Comparison of ENCODE assay signal across 23 cellular contexts in genomic region chr6:16623733-16624132, GRCh38.
A peak's percentile ranks its signal among the peaks of the same experiment; 100 is the strongest.
DNase-seq lines count a peak whose midpoint lies in the region; ATAC-seq and TF ChIP-seq lines count a peak whose summit lies in the region.
"Had no signal": no experiment of that assay in that cellular context is flagged by ENCODE, and none has a peak within 500 bp of the region (broad histone marks: within the 10 kb centered on the region; RNA-seq: fewer than 3 reads in every experiment).

No MANE protein-coding gene starts in this region.

- peaks cover 3% of the 10 kb centered on the region for H3K9me3 Mint-ChIP-seq in activated CD8-positive, alpha-beta T cell treated with anti-CD3 and anti-CD28 coated beads for 36 hours
- no peaks in the 10 kb centered on the region for H3K9me3 Mint-ChIP-seq in activated CD8-positive, alpha-beta T cell treated with anti-CD3 and anti-CD28 coated beads, Interleukin-2, amount 10 ng/mL, durations not matched to agents 7 days and 5 days (ENCODE audit: insufficient read depth)
- H3K9me3 Mint-ChIP-seq in HFFc6 (no peaks in the 10 kb centered on the region), brain (peaks cover 0 to 6% (median 3%) of the 10 kb centered on the region in 5 experiments), Caco-2 (ENCODE audit: unreplicated experiment) (no peaks in the 10 kb centered on the region)
- H3K9me3 Mint-ChIP-seq in stimulated activated memory B cell treated with anti-CD40 and anti-IgM and Interleukin-4, amounts not matched to agents 10 μg/mL and 1 μg/mL and 100 μg/mL, for 72 hours = no peaks in the 10 kb centered on the region
- H3K9me3 Mint-ChIP-seq: immature natural killer cell had no signal

- H3K4me3 ChIP-seq in Caco-2 (ENCODE audit: low read depth, low read length) = no peak overlapping the region
- H3K4me3 ChIP-seq: BLaER1 treated with 17β-estradiol and CSF1 and Interleukin-3, amounts not matched to agents 10 nM and 100 nM; suprapubic skin had no signal

- H3K36me3 Mint-ChIP-seq in activated CD8-positive, alpha-beta T cell treated with anti-CD3 and anti-CD28 coated beads for 36 hours (ENCODE audit: low read depth) = peaks cover 19% of the 10 kb centered on the region
- H3K36me3 Mint-ChIP-seq in activated CD8-positive, alpha-beta T cell treated with anti-CD3 and anti-CD28 coated beads, Interleukin-2, amount 10 ng/mL, durations not matched to agents 7 days and 5 days (ENCODE audit: low read depth) = peaks cover 10% of the 10 kb centered on the region
- H3K36me3 Mint-ChIP-seq in HFFc6 (ENCODE audit: low read depth) = peaks cover 24% of the 10 kb centered on the region
- H3K36me3 Mint-ChIP-seq in brain = peaks cover 18% of the 10 kb centered on the region
- peaks cover 37% of the 10 kb centered on the region for H3K36me3 Mint-ChIP-seq in stimulated activated memory B cell treated with anti-CD40 and anti-IgM and Interleukin-4, amounts not matched to agents 10 μg/mL and 1 μg/mL and 100 μg/mL, for 72 hours
- no peaks in the 10 kb centered on the region for H3K36me3 Mint-ChIP-seq in Caco-2 (ENCODE audit: insufficient read depth, unreplicated experiment)

- TF ChIP-seq CTCF in activated CD8-positive, alpha-beta T cell treated with anti-CD3 and anti-CD28 coated beads for 36 hours (IDR thresholded peaks at IDR 0.05) = no peak
- TF ChIP-seq CTCF in HFFc6 (IDR thresholded peaks at IDR 0.05) = no peak
- no peak for TF ChIP-seq CTCF in brain (conservative IDR thresholded peaks at IDR 0.05)
- TF ChIP-seq CTCF in Caco-2 (IDR thresholded peaks at IDR 0.05; ENCODE audit: insufficient read depth in 1 of 2, low read depth in 1 of 2, low read length in 1 of 2, severe bottlenecking in 1 of 2, unreplicated experiment in 1 of 2) = no peak

- peak overlapping the region; percentile 56 for H3K27ac Mint-ChIP-seq in activated CD8-positive, alpha-beta T cell treated with anti-CD3 and anti-CD28 coated beads for 36 hours
- no peak overlapping the region for H3K27ac Mint-ChIP-seq in activated CD8-positive, alpha-beta T cell treated with anti-CD3 and anti-CD28 coated beads, Interleukin-2, amount 10 ng/mL, durations not matched to agents 7 days and 5 days
- H3K27ac Mint-ChIP-seq in HFFc6 (peak overlapping the region; percentile 64), brain (peak overlapping the region in 3 of 5 experiments; percentile 5 to 42 (median 11)), Caco-2 (ENCODE audit: unreplicated experiment) (no peak overlapping the region)
- H3K27ac Mint-ChIP-seq in stimulated activated memory B cell treated with anti-CD40 and anti-IgM and Interleukin-4, amounts not matched to agents 10 μg/mL and 1 μg/mL and 100 μg/mL, for 72 hours = peak overlapping the region; percentile 5

- H3K27me3 ChIP-seq in Caco-2 (replicated peaks; ENCODE audit: control insufficient read depth, insufficient read depth, low read length) = no peaks in the 10 kb centered on the region
- H3K27me3 ChIP-seq: BLaER1 treated with 17β-estradiol and CSF1 and Interleukin-3, amounts not matched to agents 10 nM and 100 nM; foreskin keratinocyte; suprapubic skin had no signal

- no peak for DNase-seq in activated CD8-positive, alpha-beta T cell treated with anti-CD3 and anti-CD28 coated beads for 36 hours
- DNase-seq in activated CD8-positive, alpha-beta T cell treated with anti-CD3 and anti-CD28 coated beads, Interleukin-2, amount 10 ng/mL, durations not matched to agents 7 days and 5 days = no peak
- no peak for DNase-seq in HFFc6
- no peak for DNase-seq in Caco-2
- DNase-seq: activated CD8-positive, alpha-beta memory T cell treated with anti-CD3 and anti-CD28 coated beads for 24 hours; activated naive CD8-positive, alpha-beta T cell treated with anti-CD3 and anti-CD28 coated beads for 36 hours; Calu3; cerebellar nuclear complex; erythroblast; foreskin keratinocyte; immature natural killer cell; mesendoderm; NCI-H1105 treated with DMSO at 0.1 percent for 48 hours; NCI-H2029; NCI-H748 treated with DMSO at 0.1 percent for 48 hours; T1000 had no signal

- BruUV-seq in Caco-2 (replicated peaks; lab: Mats Ljungman, UMichigan) = no TSS peak

- H3K4me3 Mint-ChIP-seq in activated CD8-positive, alpha-beta T cell treated with anti-CD3 and anti-CD28 coated beads for 36 hours = no peak overlapping the region
- H3K4me3 Mint-ChIP-seq in activated CD8-positive, alpha-beta T cell treated with anti-CD3 and anti-CD28 coated beads, Interleukin-2, amount 10 ng/mL, durations not matched to agents 7 days and 5 days = no peak overlapping the region
- H3K4me3 Mint-ChIP-seq in HFFc6 (peak overlapping the region; percentile 39; the same call in 1 of the 2 replicates), brain (no peak overlapping the region), Caco-2 (ENCODE audit: unreplicated experiment) (no peak overlapping the region)
- no peak overlapping the region for H3K4me3 Mint-ChIP-seq in stimulated activated memory B cell treated with anti-CD40 and anti-IgM and Interleukin-4, amounts not matched to agents 10 μg/mL and 1 μg/mL and 100 μg/mL, for 72 hours
- H3K4me3 Mint-ChIP-seq: activated naive CD8-positive, alpha-beta T cell treated with anti-CD3 and anti-CD28 coated beads for 36 hours; immature natural killer cell had no signal

- intact Hi-C loops in activated CD8-positive, alpha-beta T cell treated with anti-CD3 and anti-CD28 coated beads for 36 hours (cut with micrococcal nuclease) = no loop called here
- intact Hi-C loops in Caco-2 (cut with micrococcal nuclease; ENCODE audit: unreplicated experiment) = no loop called here

- POLR2A ChIA-PET in activated CD8-positive, alpha-beta T cell treated with anti-CD3 and anti-CD28 coated beads for 36 hours (lab: Charles Lee) = no interaction called here
- POLR2A ChIA-PET in activated CD8-positive, alpha-beta T cell treated with anti-CD3 and anti-CD28 coated beads, Interleukin-2, amount 10 ng/mL, durations not matched to agents 7 days and 5 days (lab: Charles Lee) = no interaction called here
- POLR2A ChIA-PET in Caco-2 (lab: Charles Lee) = no interaction called here

- H3K27me3 Mint-ChIP-seq in activated CD8-positive, alpha-beta T cell treated with anti-CD3 and anti-CD28 coated beads for 36 hours = no peaks in the 10 kb centered on the region
- no peaks in the 10 kb centered on the region for H3K27me3 Mint-ChIP-seq in activated CD8-positive, alpha-beta T cell treated with anti-CD3 and anti-CD28 coated beads, Interleukin-2, amount 10 ng/mL, durations not matched to agents 7 days and 5 days (ENCODE audit: low read depth)
- H3K27me3 Mint-ChIP-seq in HFFc6 (ENCODE audit: insufficient read depth) (no peaks in the 10 kb centered on the region), brain (no peaks in the 10 kb centered on the region), Caco-2 (ENCODE audit: insufficient read depth, unreplicated experiment) (no peaks in the 10 kb centered on the region)
- H3K27me3 Mint-ChIP-seq in stimulated activated memory B cell treated with anti-CD40 and anti-IgM and Interleukin-4, amounts not matched to agents 10 μg/mL and 1 μg/mL and 100 μg/mL, for 72 hours = no peaks in the 10 kb centered on the region
- H3K27me3 Mint-ChIP-seq: activated naive CD8-positive, alpha-beta T cell treated with anti-CD3 and anti-CD28 coated beads for 36 hours had no signal

- CTCF ChIA-PET in activated CD8-positive, alpha-beta T cell treated with anti-CD3 and anti-CD28 coated beads for 36 hours (lab: Charles Lee) = no interaction called here
- CTCF ChIA-PET in activated CD8-positive, alpha-beta T cell treated with anti-CD3 and anti-CD28 coated beads, Interleukin-2, amount 10 ng/mL, durations not matched to agents 7 days and 5 days (lab: Charles Lee) = interaction anchor here (0.8 kb wide), 1 partner anchor 56 kb away, joined by 3 read pairs; no protein-coding TSS in a partner anchor
- CTCF ChIA-PET in Caco-2 (lab: Charles Lee) = no interaction called here

- no peaks in the 10 kb centered on the region for H3K9me3 ChIP-seq in Caco-2
- H3K9me3 ChIP-seq: suprapubic skin had no signal

- peak; percentile 49 for ATAC-seq in activated CD8-positive, alpha-beta T cell treated with anti-CD3 and anti-CD28 coated beads for 36 hours
- no peak for ATAC-seq in activated CD8-positive, alpha-beta T cell treated with anti-CD3 and anti-CD28 coated beads, Interleukin-2, amount 10 ng/mL, durations not matched to agents 7 days and 5 days
- ATAC-seq in stimulated activated memory B cell treated with anti-CD40 and anti-IgM and Interleukin-4, amounts not matched to agents 10 μg/mL and 1 μg/mL and 100 μg/mL, for 72 hours = no peak
- ATAC-seq in HG02763 (IDR thresholded peaks at IDR 0.05; ENCODE audit: unreplicated experiment) (no peak), GM18511 (IDR thresholded peaks at IDR 0.05; ENCODE audit: unreplicated experiment) (no peak)
- ATAC-seq: foreskin keratinocyte, Right ventricle myocardium inferior had no signal

- peaks cover 29% of the 10 kb centered on the region for H3K4me1 Mint-ChIP-seq in activated CD8-positive, alpha-beta T cell treated with anti-CD3 and anti-CD28 coated beads for 36 hours (ENCODE audit: low read depth)
- peaks cover 38% of the 10 kb centered on the region for H3K4me1 Mint-ChIP-seq in activated CD8-positive, alpha-beta T cell treated with anti-CD3 and anti-CD28 coated beads, Interleukin-2, amount 10 ng/mL, durations not matched to agents 7 days and 5 days (ENCODE audit: low read depth)
- peaks cover 50% of the 10 kb centered on the region for H3K4me1 Mint-ChIP-seq in HFFc6 (ENCODE audit: low read depth)
- peaks cover 35% of the 10 kb centered on the region for H3K4me1 Mint-ChIP-seq in brain
- peaks cover 31% of the 10 kb centered on the region for H3K4me1 Mint-ChIP-seq in stimulated activated memory B cell treated with anti-CD40 and anti-IgM and Interleukin-4, amounts not matched to agents 10 μg/mL and 1 μg/mL and 100 μg/mL, for 72 hours
- no peaks in the 10 kb centered on the region for H3K4me1 Mint-ChIP-seq in Caco-2 (ENCODE audit: low read depth, unreplicated experiment)

- H3K36me3 ChIP-seq in Caco-2 (ENCODE audit: control insufficient read depth, insufficient read depth, low read length) = no peaks in the 10 kb centered on the region
- H3K36me3 ChIP-seq: suprapubic skin had no signal

- H3K4me1 ChIP-seq in Caco-2 = no peaks in the 10 kb centered on the region

Comparison
In these comparisons a context has a peak if more than half of its experiments do, and no peak if none do; other contexts are left out.
1. H3K27ac Mint-ChIP-seq: peak in activated CD8-positive, alpha-beta T cell treated with anti-CD3 and anti-CD28 coated beads for 36 hours (single experiment), HFFc6 (single experiment), brain (3 of 5) and stimulated activated memory B cell treated with anti-CD40 and anti-IgM and Interleukin-4, amounts not matched to agents 10 μg/mL and 1 μg/mL and 100 μg/mL, for 72 hours (single experiment); none in activated CD8-positive, alpha-beta T cell treated with anti-CD3 and anti-CD28 coated beads, Interleukin-2, amount 10 ng/mL, durations not matched to agents 7 days and 5 days (single experiment) and Caco-2 (single experiment).